Comparison of ENCODE assay signal across 20 cellular contexts in genomic region chr6:108198761-108199498, GRCh38. TPM values are rescaled to one million over a fixed set of nuclear protein-coding genes. Genes with fewer than 3 reads are reported as not detected.
DNase-seq lines count a peak whose midpoint lies in the region; ATAC-seq, FAIRE-seq and TF ChIP-seq lines count a peak whose summit lies in the region.
"Had no signal": no experiment of that assay in that cellular context is flagged by ENCODE, and none has a peak within 500 bp of the region (broad histone marks: within the 10 kb centered on the region; RNA-seq: fewer than 3 reads in every experiment).

No MANE protein-coding gene starts in this region.

- FAIRE-seq in H1 (lab: Jason Lieb, UNC), result no peak
- FAIRE-seq: A204.1, GM12878, K562 had no signal

- TF ChIP-seq EP300 in H1 (IDR thresholded peaks at IDR 0.05; ENCODE audit: borderline replicate concordance in 1 of 2, low read depth in 2 of 2, low read length in 2 of 2), result no peak

- H3K9me3 ChIP-seq in DND-41 (ENCODE audit: insufficient read depth, low read length, severe bottlenecking) (no peaks in the 10 kb centered on the region), H1 (ENCODE audit: insufficient read depth in 2 of 2, low read depth in 1 of 2, low read length in 1 of 2) (no peaks in the 10 kb centered on the region), left lung (no peaks in the 10 kb centered on the region)
- H3K9me3 ChIP-seq: BE2C had no signal

- CTCF ChIA-PET in H1 (lab: Charles Lee; ENCODE audit: partially characterized antibody), result interaction anchor here (0.6 to 1.8 kb wide), 4 partner anchors 9 to 571 kb away, joined by 3 to 6 read pairs (median 4); no protein-coding TSS in a partner anchor

- H3K27me3 ChIP-seq in DND-41 (ENCODE audit: insufficient read depth, low read length, poor library complexity) (no peaks in the 10 kb centered on the region), H1 (replicated peaks in 1 of 4; ENCODE audit: control insufficient read depth in 3 of 4, extremely low read depth in 1 of 4, insufficient read depth in 3 of 4, low read length in 3 of 4) (no peaks in the 10 kb centered on the region), left lung (no peaks in the 10 kb centered on the region)
- H3K27me3 ChIP-seq: BE2C had no signal

- no peaks in the 10 kb centered on the region for H3K4me1 Mint-ChIP-seq in stimulated activated effector memory CD8-positive, alpha-beta T cell treated with anti-CD3 and anti-CD28 coated beads, Interleukin-12 subunit alpha, Interleukin-12 subunit beta, amount 100 ng/mL, for 72 hours
- H3K4me1 Mint-ChIP-seq in activated naive CD8-positive, alpha-beta T cell treated with anti-CD3 and anti-CD28 coated beads for 36 hours, result peaks cover 5% of the 10 kb centered on the region

- H3K36me3 ChIP-seq in DND-41 (ENCODE audit: insufficient read depth, low read length), result no peaks in the 10 kb centered on the region; the same call in 1 of the 2 replicates
- H3K36me3 ChIP-seq in H1 (ENCODE audit: control insufficient read depth in 2 of 4, insufficient read depth in 4 of 4, low read length in 3 of 4), result no peaks in the 10 kb centered on the region
- H3K36me3 ChIP-seq in left lung, result peaks cover 0 to 19% of the 10 kb centered on the region in 2 donors
- H3K36me3 ChIP-seq: BE2C had no signal

- no peak overlapping the region for H2BK120ac ChIP-seq in H1 (replicated peaks; ENCODE audit: low read depth, low read length)

- no peak overlapping the region for H3K4me3 Mint-ChIP-seq in stimulated activated effector memory CD8-positive, alpha-beta T cell treated with anti-CD3 and anti-CD28 coated beads, Interleukin-12 subunit alpha, Interleukin-12 subunit beta, amount 100 ng/mL, for 72 hours
- no peak overlapping the region for H3K4me3 Mint-ChIP-seq in activated naive CD8-positive, alpha-beta T cell treated with anti-CD3 and anti-CD28 coated beads for 36 hours
- H3K4me3 Mint-ChIP-seq: CD14-positive monocyte; CD8-positive, alpha-beta T cell had no signal

- H3K4me2 ChIP-seq in DND-41 (ENCODE audit: insufficient read depth, low read length) (no peak overlapping the region), H1 (ENCODE audit: insufficient read depth in 1 of 2, low read depth in 2 of 2, low read length in 2 of 2) (no peak overlapping the region)

- H4K5ac ChIP-seq in H1 (ENCODE audit: insufficient read length, low read depth, low read length), result no peak overlapping the region

- no peak overlapping the region for H4K91ac ChIP-seq in H1 (replicated peaks; ENCODE audit: insufficient read length, low read length)

- H3K79me1 ChIP-seq in H1 (ENCODE audit: low read depth, low read length), result no peaks in the 10 kb centered on the region

- POLR2A ChIA-PET in H1 (lab: Charles Lee; ENCODE audit: partially characterized antibody), result no interaction called here

- TF ChIP-seq CTCF in DND-41 (IDR thresholded peaks at IDR 0.05; ENCODE audit: borderline replicate concordance, extremely low read depth, low read length, poor library complexity, severe bottlenecking), result no peak
- TF ChIP-seq CTCF in H1 (IDR thresholded peaks at IDR 0.05; ENCODE audit: control extremely low read depth in 1 of 3, insufficient read depth in 1 of 3, low read depth in 1 of 3, low read length in 3 of 3), result no peak
- TF ChIP-seq CTCF in left lung (IDR thresholded peaks at IDR 0.05), result no peak

- DNase-seq in DND-41 (no peak), H1 (ENCODE audit: low read depth in 1 of 2, low spot score in 2 of 2) (no peak), NCI-H1092 (lab: John Stamatoyannopoulos, UW) (no peak), left lung (no peak), HT-29 (ENCODE audit: low spot score) (no peak)
- DNase-seq in stimulated activated effector memory CD8-positive, alpha-beta T cell treated with anti-CD3 and anti-CD28 coated beads, Interleukin-12 subunit alpha, Interleukin-12 subunit beta, amount 100 ng/mL, for 72 hours (ENCODE audit: low spot score in 2 of 2), result no peak
- no peak for DNase-seq in activated naive CD8-positive, alpha-beta T cell treated with anti-CD3 and anti-CD28 coated beads for 36 hours
- DNase-seq: ACHN; BE2C; Calu3; CD8-positive, alpha-beta T cell; DMS79 treated with DMSO at 0.1 percent for 48 hours; EL; HCEC 1CT; IMR-90 had no signal

- H4K20me1 ChIP-seq in DND-41 (ENCODE audit: insufficient read depth, low read length) (no peaks in the 10 kb centered on the region), H1 (replicated peaks in 1 of 2; ENCODE audit: control insufficient read depth in 1 of 2, insufficient read depth in 2 of 2, low read length in 2 of 2) (peaks cover 0 to 2% of the 10 kb centered on the region in 2 experiments)

- no peak overlapping the region for H3K4me3 ChIP-seq in DND-41 (ENCODE audit: low read depth in 1 of 2, low read length in 2 of 2)
- H3K4me3 ChIP-seq in H1 (ENCODE audit: extremely low read depth in 1 of 4, insufficient read depth in 2 of 4, low read depth in 3 of 4, low read length in 4 of 4), result no peak overlapping the region
- H3K4me3 ChIP-seq in left lung, result no peak overlapping the region
- H3K4me3 ChIP-seq: GM12878, K562 had no signal

- no peak for TF ChIP-seq RAD21 in H1 (IDR thresholded peaks at IDR 0.05 in 1 of 2, conservative IDR thresholded peaks at IDR 0.05 in 1 of 2; ENCODE audit: low read depth in 2 of 2, low read length in 2 of 2)

- H3K4ac ChIP-seq in H1 (replicated peaks; ENCODE audit: insufficient read length, low read depth, low read length), result no peak overlapping the region

- H2BK5ac ChIP-seq in H1 (ENCODE audit: low read depth, low read length), result no peak overlapping the region

- no peak overlapping the region for H2BK20ac ChIP-seq in H1 (ENCODE audit: low read length)

- no peaks in the 10 kb centered on the region for H3K79me2 ChIP-seq in DND-41 (ENCODE audit: insufficient read depth, low read length)
- no peaks in the 10 kb centered on the region for H3K79me2 ChIP-seq in H1 (ENCODE audit: control insufficient read depth in 1 of 2, insufficient read depth in 2 of 2, low read length in 2 of 2)

- no peak overlapping the region for H3K56ac ChIP-seq in H1 (replicated peaks; ENCODE audit: insufficient read length, low read depth, low read length)

- ATAC-seq in DND-41 (ENCODE audit: insufficient read depth, low read depth) (peak; percentile 27; the same call in 1 of the 3 replicates), left lung (no peak)
- peak; percentile 40 for ATAC-seq in stimulated activated effector memory CD8-positive, alpha-beta T cell treated with anti-CD3 and anti-CD28 coated beads, Interleukin-12 subunit alpha, Interleukin-12 subunit beta, amount 100 ng/mL, for 72 hours
- ATAC-seq: CD8-positive, alpha-beta T cell; GM12878; K562 had no signal

- no peak overlapping the region for H3K27ac ChIP-seq in DND-41 (ENCODE audit: low read length)
- no peak overlapping the region for H3K27ac ChIP-seq in H1 (ENCODE audit: low read depth, low read length)
- H3K27ac ChIP-seq in left lung, result no peak overlapping the region

- H3K23ac ChIP-seq in H1 (ENCODE audit: insufficient read length), result no peak overlapping the region

- H3K36me3 Mint-ChIP-seq in stimulated activated effector memory CD8-positive, alpha-beta T cell treated with anti-CD3 and anti-CD28 coated beads, Interleukin-12 subunit alpha, Interleukin-12 subunit beta, amount 100 ng/mL, for 72 hours, result no peaks in the 10 kb centered on the region
- H3K36me3 Mint-ChIP-seq in activated naive CD8-positive, alpha-beta T cell treated with anti-CD3 and anti-CD28 coated beads for 36 hours, result peaks cover 6% of the 10 kb centered on the region

- 90% methylated on average over 19 of the region's 19 CpGs; no CpG with 5 or more reads in 1 of the 2 experiments for WGBS in H1 (ENCODE audit: extremely low coverage in 1 of 2, insufficient coverage in 1 of 2, insufficient read length in 1 of 2, insufficient replicate concordance in 2 of 2, low coverage in 1 of 2, low lambda C conversion rate in 2 of 2, missing lambda C conversion rate in 1 of 2), 2 experiments

- no peak overlapping the region for H3K18ac ChIP-seq in H1 (ENCODE audit: extremely low read depth, low read length)

- H3K27me3 Mint-ChIP-seq in activated naive CD8-positive, alpha-beta T cell treated with anti-CD3 and anti-CD28 coated beads for 36 hours, result peaks cover 9% of the 10 kb centered on the region

- no peak for TF ChIP-seq POLR2A in H1 (IDR thresholded peaks at IDR 0.05; ENCODE audit: control extremely low read depth in 1 of 2, low read depth in 2 of 2, low read length in 2 of 2)

- no peak overlapping the region for H2AK5ac ChIP-seq in H1 (ENCODE audit: low read depth, low read length)

- no peak overlapping the region for H2BK12ac ChIP-seq in H1 (ENCODE audit: low read depth, low read length)

- intact Hi-C loops in left lung (cut with DNase I), result no loop called here

- H3K4me1 ChIP-seq in DND-41 (ENCODE audit: insufficient read depth, low read length), result no peaks in the 10 kb centered on the region
- peaks cover 0 to 3% (median 0%) of the 10 kb centered on the region in 4 experiments; a peak in 1 of 7 replicates for H3K4me1 ChIP-seq in H1 (replicated peaks in 1 of 4; ENCODE audit: control insufficient read depth in 3 of 4, insufficient read depth in 4 of 4, low read length in 3 of 4)
- no peaks in the 10 kb centered on the region for H3K4me1 ChIP-seq in left lung

- H2AFZ ChIP-seq in DND-41 (ENCODE audit: low read depth, low read length), result no peak overlapping the region
- H2AFZ ChIP-seq in H1 (ENCODE audit: low read length), result no peak overlapping the region

- no peaks in the 10 kb centered on the region for H3K23me2 ChIP-seq in H1 (ENCODE audit: low read depth, low read length)

- no peaks in the 10 kb centered on the region for H3K9me3 Mint-ChIP-seq in stimulated activated effector memory CD8-positive, alpha-beta T cell treated with anti-CD3 and anti-CD28 coated beads, Interleukin-12 subunit alpha, Interleukin-12 subunit beta, amount 100 ng/mL, for 72 hours
- H3K9me3 Mint-ChIP-seq in activated naive CD8-positive, alpha-beta T cell treated with anti-CD3 and anti-CD28 coated beads for 36 hours, result no peaks in the 10 kb centered on the region
- H3K9me3 Mint-ChIP-seq: CD14-positive monocyte; CD8-positive, alpha-beta T cell had no signal

- H3K14ac ChIP-seq in H1 (ENCODE audit: insufficient read length), result no peak overlapping the region

- H3K9ac ChIP-seq in DND-41 (ENCODE audit: low read depth, low read length) (no peak overlapping the region), H1 (replicated peaks in 1 of 4; ENCODE audit: extremely low read depth in 1 of 4, low read depth in 3 of 4, low read length in 3 of 4) (no peak overlapping the region)

- H4K8ac ChIP-seq in H1 (ENCODE audit: extremely low read depth, insufficient read depth, low read length), result peak overlapping the region; percentile 75; the same call in 1 of the 2 replicates

- H2BK15ac ChIP-seq in H1 (ENCODE audit: low read length), result no peak overlapping the region

- H3K27ac Mint-ChIP-seq in stimulated activated effector memory CD8-positive, alpha-beta T cell treated with anti-CD3 and anti-CD28 coated beads, Interleukin-12 subunit alpha, Interleukin-12 subunit beta, amount 100 ng/mL, for 72 hours, result no peak overlapping the region
- H3K27ac Mint-ChIP-seq in activated naive CD8-positive, alpha-beta T cell treated with anti-CD3 and anti-CD28 coated beads for 36 hours, result no peak overlapping the region
- H3K27ac Mint-ChIP-seq: CD14-positive monocyte; CD8-positive, alpha-beta T cell had no signal

RNA-seq across cellular contexts. Expression of gene NR2E1, which starts 33.1 kb away (rescaled TPM):
- not detected in 2 replicates for total RNA-seq in H1 (2021; fragmentation: NEBNext Ultra II Directional; extraction: Animal tissue kit (Norgen Biotek cat#: 25700))
- polyA plus RNA-seq in H1 (2011; rRNA removed), result not detected in 2 replicates
- polyA plus RNA-seq in H1 (2011; cell fraction: cytosol; rRNA removed), result not detected
- polyA plus RNA-seq in H1 (2011; cell fraction: nucleus; rRNA removed), result not detected
- polyA plus RNA-seq in H1 (2012, experiment 1 of 2), result not detected in 4 replicates
- not detected for polyA plus RNA-seq in H1 (2012, experiment 2 of 2)
- not detected for polyA plus RNA-seq in H1 (2013, experiment 1 of 2)
- polyA plus RNA-seq in H1 (2013, experiment 2 of 2), result not detected
- polyA minus RNA-seq in H1 (2011; rRNA and poly(A)+ RNA removed), result not detected in 2 replicates
- polyA minus RNA-seq in H1 (2011; cell fraction: cytosol; rRNA and poly(A)+ RNA removed), result not detected
- not detected for polyA minus RNA-seq in H1 (2011; cell fraction: nucleus; rRNA and poly(A)+ RNA removed)
- not detected for total RNA-seq in left lung
- total RNA-seq in activated naive CD8-positive, alpha-beta T cell treated with anti-CD3 and anti-CD28 coated beads for 36 hours, result not detected
- not detected in 2 replicates for total RNA-seq in HT-29 (2014; rRNA removed; shearing (Covaris generic))
- total RNA-seq: Calu3; CD8-positive, alpha-beta T cell; GM12878; HT1080; IMR-90; K562 had no signal
- polyA plus RNA-seq: CD14-positive monocyte, GM12878, IMR-90, K562 had no signal
